9 cellular contexts compared by ENCODE assay signal in genomic region chr13:102696465-102696864, GRCh38. TPM values are rescaled to one million over a fixed set of nuclear protein-coding genes. Genes with fewer than 3 reads are reported as not detected.
"Had no signal": no experiment of that assay in that cellular context is flagged by ENCODE, and none has a peak within 500 bp of the region (broad histone marks: within the 10 kb centered on the region; RNA-seq: fewer than 3 reads in every experiment).

No MANE protein-coding gene starts in this region.

- FAIRE-seq: HTR-8/SVneo, K562 had no signal

- H3K4me3 ChIP-seq: K562 had no signal

- H3K36me3 Mint-ChIP-seq: IgD-negative memory B cell had no signal

- H3K4me1 Mint-ChIP-seq: IgD-negative memory B cell had no signal

- DNase-seq: IMR-90, KBM-7, KG1 had no signal

- ATAC-seq: K562 had no signal

- H3K27ac ChIP-seq: HL-60 had no signal

- H3K4me3 Mint-ChIP-seq: IgD-negative memory B cell had no signal

- H3K27ac Mint-ChIP-seq: IgD-negative memory B cell had no signal

RNA-seq across cellular contexts. Expression of gene METTL21C, which starts 1.6 kb away (rescaled TPM):
- total RNA-seq: HT-29, HT1080, IMR-90, K562 had no signal
- polyA plus RNA-seq: IgD-negative memory B cell, IMR-90, K562 had no signal
